Comparison of ENCODE assay signal across 8 cellular contexts in genomic region chr9:122904466-122904822, GRCh38. TPM values are rescaled to one million over a fixed set of nuclear protein-coding genes. Genes with fewer than 3 reads are reported as not detected.
DNase-seq lines count a peak whose midpoint lies in the region; ATAC-seq and TF ChIP-seq lines count a peak whose summit lies in the region.

No MANE protein-coding gene starts in this region.

- POLR2A ChIA-PET in activated naive CD8-positive, alpha-beta T cell treated with anti-CD3 and anti-CD28 coated beads, Interleukin-2, amount 10 ng/mL, durations not matched to agents 7 days and 5 days (lab: Charles Lee), result interaction anchor here (0.8 to 3.6 kb wide), 9 partner anchors 9 to 640 kb away, joined by 3 to 32 read pairs (median 8); partner anchors contain the start of genes MRRF, PDCL, RABGAP1 and RBM18

- H3K27me3 Mint-ChIP-seq in activated naive CD8-positive, alpha-beta T cell treated with anti-CD3 and anti-CD28 coated beads, Interleukin-2, amount 10 ng/mL, durations not matched to agents 7 days and 5 days, result no peaks in the 10 kb centered on the region

- peak overlapping the region; percentile 91 for H3K27ac Mint-ChIP-seq in activated naive CD8-positive, alpha-beta T cell treated with anti-CD3 and anti-CD28 coated beads, Interleukin-2, amount 10 ng/mL, durations not matched to agents 7 days and 5 days

- TF ChIP-seq CTCF in GM12875 (IDR thresholded peaks at IDR 0.05; ENCODE audit: borderline replicate concordance, insufficient read depth, low read depth, low read length), result no peak
- no peak for TF ChIP-seq CTCF in right atrium auricular region (IDR thresholded peaks at IDR 0.05)

- H3K4me3 Mint-ChIP-seq in activated naive CD8-positive, alpha-beta T cell treated with anti-CD3 and anti-CD28 coated beads, Interleukin-2, amount 10 ng/mL, durations not matched to agents 7 days and 5 days, result peak overlapping the region; percentile 95

- peaks cover 16% of the 10 kb centered on the region for H3K4me1 Mint-ChIP-seq in activated naive CD8-positive, alpha-beta T cell treated with anti-CD3 and anti-CD28 coated beads, Interleukin-2, amount 10 ng/mL, durations not matched to agents 7 days and 5 days

- H3K9ac ChIP-seq in rectal smooth muscle tissue (ENCODE audit: low read length), result peak overlapping the region; percentile 88

- ATAC-seq in HG02870 (IDR thresholded peaks at IDR 0.05; ENCODE audit: unreplicated experiment), result peak; percentile 18
- ATAC-seq in activated naive CD8-positive, alpha-beta T cell treated with anti-CD3 and anti-CD28 coated beads, Interleukin-2, amount 10 ng/mL, durations not matched to agents 7 days and 5 days (ENCODE audit: low read depth), result peak; percentile 10
- no peak for ATAC-seq in GM18858 (IDR thresholded peaks at IDR 0.05; ENCODE audit: unreplicated experiment)

- peaks cover 15% of the 10 kb centered on the region for H3K4me1 ChIP-seq in ACC112 (ENCODE audit: control insufficient read depth, insufficient read depth, low read length, unreplicated experiment)
- H3K4me1 ChIP-seq in right atrium auricular region, result peaks cover 0 to 32% of the 10 kb centered on the region in 2 donors
- peaks cover 15% of the 10 kb centered on the region for H3K4me1 ChIP-seq in rectal smooth muscle tissue (ENCODE audit: control insufficient read depth, insufficient read depth, low read length)

- H3K4me3 ChIP-seq in ACC112 (ENCODE audit: low read depth, low read length) (peak overlapping the region; percentile 98), GM12875 (ENCODE audit: low read depth, low read length) (peak overlapping the region; percentile 74), right atrium auricular region (peak overlapping the region; percentile 78 to 85), rectal smooth muscle tissue (ENCODE audit: low read length) (peak overlapping the region; percentile 90)

- H3K9me3 ChIP-seq in right atrium auricular region, result no peaks in the 10 kb centered on the region

- H3K27ac ChIP-seq in ACC112 (ENCODE audit: low read depth, low read length) (peak overlapping the region; percentile 86), right atrium auricular region (peak overlapping the region; percentile 94 to 98), rectal smooth muscle tissue (ENCODE audit: low read depth, low read length) (peak overlapping the region; percentile 95)

- DNase-seq in NCI-H2171 treated with DMSO at 0.1 percent for 48 hours (lab: John Stamatoyannopoulos, UW) (peak; percentile 16), right atrium auricular region (ENCODE audit: low spot score) (no peak)
- no peak for DNase-seq in activated naive CD8-positive, alpha-beta T cell treated with anti-CD3 and anti-CD28 coated beads, Interleukin-2, amount 10 ng/mL, durations not matched to agents 7 days and 5 days

- peaks cover 10% of the 10 kb centered on the region for H3K36me3 Mint-ChIP-seq in activated naive CD8-positive, alpha-beta T cell treated with anti-CD3 and anti-CD28 coated beads, Interleukin-2, amount 10 ng/mL, durations not matched to agents 7 days and 5 days

- peaks cover 56% of the 10 kb centered on the region for H3K79me2 ChIP-seq in ACC112 (ENCODE audit: control insufficient read depth, insufficient read depth, low read length, unreplicated experiment)

- peak overlapping the region; percentile 59 for H2AFZ ChIP-seq in ACC112 (ENCODE audit: low read length, unreplicated experiment)

- 0 out of 2 replicates have a peak, but pooled peaks cover 4% of the 10 kb centered on the region for H3K36me3 ChIP-seq in ACC112 (ENCODE audit: insufficient read depth, low read length)
- H3K36me3 ChIP-seq in right atrium auricular region, result no peaks in the 10 kb centered on the region
- H3K36me3 ChIP-seq in rectal smooth muscle tissue (ENCODE audit: control insufficient read depth, insufficient read depth, low read length), result no peaks in the 10 kb centered on the region

- H3K9me3 Mint-ChIP-seq in activated naive CD8-positive, alpha-beta T cell treated with anti-CD3 and anti-CD28 coated beads, Interleukin-2, amount 10 ng/mL, durations not matched to agents 7 days and 5 days, result no peaks in the 10 kb centered on the region

- no peaks in the 10 kb centered on the region for H3K27me3 ChIP-seq in ACC112 (ENCODE audit: insufficient read depth, low read length)
- no peaks in the 10 kb centered on the region for H3K27me3 ChIP-seq in right atrium auricular region
- H3K27me3 ChIP-seq in rectal smooth muscle tissue (ENCODE audit: control insufficient read depth, insufficient read depth, low read length), result no peaks in the 10 kb centered on the region

RNA-seq across cellular contexts. Expression of gene RC3H2, which starts 0.7 kb away (rescaled TPM):
- total RNA-seq in activated naive CD8-positive, alpha-beta T cell treated with anti-CD3 and anti-CD28 coated beads, Interleukin-2, amount 10 ng/mL, durations not matched to agents 7 days and 5 days, result 10 to 100 TPM; 52.6 to 55.0 TPM
- 10 to 100 TPM; 37.6 to 40.2 TPM for total RNA-seq in right atrium auricular region

RNA-seq across cellular contexts. Expression of gene ZBTB6, which starts 8.7 kb away (rescaled TPM):
- total RNA-seq in activated naive CD8-positive, alpha-beta T cell treated with anti-CD3 and anti-CD28 coated beads, Interleukin-2, amount 10 ng/mL, durations not matched to agents 7 days and 5 days, result 10 to 100 TPM; 13.0 to 13.6 TPM
- 1 to 10 TPM; 6.3 to 6.8 TPM for total RNA-seq in right atrium auricular region

RNA-seq across cellular contexts. Expression of gene ZBTB26, which starts 26.9 kb away (rescaled TPM):
- total RNA-seq in activated naive CD8-positive, alpha-beta T cell treated with anti-CD3 and anti-CD28 coated beads, Interleukin-2, amount 10 ng/mL, durations not matched to agents 7 days and 5 days, result 10 to 100 TPM in 1 of 2 experiments, 1 to 10 TPM in 1; 8.3 to 11.2 TPM
- total RNA-seq in right atrium auricular region, result 1 to 10 TPM; 4.1 to 4.2 TPM

RNA-seq across cellular contexts. Expression of gene RABGAP1, which starts 36.4 kb away (rescaled TPM):
- total RNA-seq in activated naive CD8-positive, alpha-beta T cell treated with anti-CD3 and anti-CD28 coated beads, Interleukin-2, amount 10 ng/mL, durations not matched to agents 7 days and 5 days, result 10 to 100 TPM; 25.5 to 27.7 TPM
- total RNA-seq in right atrium auricular region, result 10 to 100 TPM; 26.3 to 30.8 TPM
